In genomic region chr18:59056706-59057492, GRCh38 we compare ENCODE assay signal across 8 cellular contexts.
A peak's percentile ranks its signal among the peaks of the same experiment; 100 is the strongest.
DNase-seq lines count a peak whose midpoint lies in the region; ATAC-seq and TF ChIP-seq lines count a peak whose summit lies in the region.

No MANE protein-coding gene starts in this region.

- no peaks in the 10 kb centered on the region for H3K27me3 ChIP-seq in dorsolateral prefrontal cortex
- H3K27me3 ChIP-seq in lung (ENCODE audit: control insufficient read depth, insufficient read depth): no peaks in the 10 kb centered on the region
- no peaks in the 10 kb centered on the region for H3K27me3 ChIP-seq in aorta (ENCODE audit: control insufficient read depth in 1 of 2, insufficient read depth in 2 of 2, low read length in 1 of 2)

- H3K36me3 ChIP-seq in lung (ENCODE audit: control insufficient read depth in 2 of 2, insufficient read depth in 2 of 2, low read length in 2 of 2) (no peaks in the 10 kb centered on the region), aorta (ENCODE audit: control insufficient read depth in 1 of 2, insufficient read depth in 2 of 2, low read length in 1 of 2) (no peaks in the 10 kb centered on the region)

- H3K4me1 Mint-ChIP-seq in Calu3 (ENCODE audit: low read depth, unreplicated experiment) (peaks cover 17% of the 10 kb centered on the region), T-helper 17 cell (no peaks in the 10 kb centered on the region)

- H3K9me3 ChIP-seq in T-helper 17 cell (ENCODE audit: control insufficient read depth, low read length, poor library complexity, severe bottlenecking): no peaks in the 10 kb centered on the region
- H3K9me3 ChIP-seq in lung (ENCODE audit: control insufficient read depth in 2 of 2, insufficient read depth in 1 of 2, low read length in 1 of 2): no peaks in the 10 kb centered on the region
- no peaks in the 10 kb centered on the region for H3K9me3 ChIP-seq in aorta (ENCODE audit: control insufficient read depth, low read length)

- intact Hi-C loops in Calu3 (cut with micrococcal nuclease; ENCODE audit: unreplicated experiment): no loop called here
- intact Hi-C loops in dorsolateral prefrontal cortex (cut with DNase I): no loop called here
- intact Hi-C loops in aorta (cut with DNase I): loop anchor here (2.0 to 10.0 kb wide), 3 partner anchors 172 to 276 kb away; partner anchors contain the start of gene ZNF532 (in 1 of the 2)

- no TSS peak for BruUV-seq in Calu3 (replicated peaks; lab: Mats Ljungman, UMichigan)

- 59 to 62% methylated on average over 15 of the region's 15 CpGs for WGBS in lung, 2 donors
- WGBS in aorta, 2 donors: 72 to 75% methylated on average over 15 of the region's 15 CpGs

- H3K9me3 Mint-ChIP-seq in Calu3 (ENCODE audit: low read depth, unreplicated experiment): peaks cover 10% of the 10 kb centered on the region

- H3K27me3 Mint-ChIP-seq in Calu3 (ENCODE audit: unreplicated experiment): no peaks in the 10 kb centered on the region
- H3K27me3 Mint-ChIP-seq in T-helper 17 cell: peaks cover 37% of the 10 kb centered on the region

- H3K36me3 Mint-ChIP-seq in Calu3 (ENCODE audit: insufficient read depth, unreplicated experiment) (peaks cover 8% of the 10 kb centered on the region), T-helper 17 cell (ENCODE audit: low read depth) (peaks cover 5% of the 10 kb centered on the region)

- H3K27ac ChIP-seq in dorsolateral prefrontal cortex: peak overlapping the region in 8 of 59 donors; percentile 17 to 64 (median 36)
- H3K27ac ChIP-seq in lung (ENCODE audit: low read depth in 1 of 2, low read length in 1 of 2): no peak overlapping the region
- no peak overlapping the region for H3K27ac ChIP-seq in aorta (ENCODE audit: low read depth in 1 of 2, low read length in 2 of 2)

- peak; percentile 63 for ATAC-seq in GM21360 (IDR thresholded peaks at IDR 0.05; ENCODE audit: unreplicated experiment)
- peak; percentile 58 for ATAC-seq in T-helper 17 cell
- ATAC-seq in lung (ENCODE audit: insufficient read depth, low FRiP score): peak; percentile 82
- peak; percentile 73 for ATAC-seq in aorta (ENCODE audit: low FRiP score)

- H3K4me1 ChIP-seq in lung (ENCODE audit: control insufficient read depth in 2 of 2, insufficient read depth in 2 of 2, low read length in 2 of 2) (peaks cover 0 to 1% of the 10 kb centered on the region in 2 donors), aorta (ENCODE audit: control insufficient read depth in 1 of 2, insufficient read depth in 2 of 2, low read length in 2 of 2) (peaks cover 1 to 8% of the 10 kb centered on the region in 2 donors)

- CTCF ChIA-PET in Calu3 (lab: Charles Lee): interaction anchor here (1.0 to 1.3 kb wide), 2 partner anchors 11 to 193 kb away, joined by 3 read pairs; partner anchors contain the start of gene ZNF532

- TF ChIP-seq CTCF in Calu3 (IDR thresholded peaks at IDR 0.05; ENCODE audit: unreplicated experiment) (no peak), dorsolateral prefrontal cortex (IDR thresholded peaks at IDR 0.05 in 54 of 56, conservative IDR thresholded peaks at IDR 0.05 in 2 of 56; ENCODE audit: low read depth in 1 of 56, partially characterized antibody in 56 of 56) (peak in 54 of 56 donors; percentile 56 to 97 (median 90)), lung (IDR thresholded peaks at IDR 0.05; ENCODE audit: control extremely low read depth, extremely low read depth) (peak; percentile 39)

- DNase-seq in Calu3 (peak; percentile 59), NCI-H1092 treated with DMSO at 0.1 percent for 48 hours (lab: John Stamatoyannopoulos, UW) (peak; percentile 80), T-helper 17 cell (peak in 2 of 3 donors; percentile 27 to 59), dorsolateral prefrontal cortex (peak in 9 of 10 donors; percentile 59 to 88 (median 79)), lung (ENCODE audit: low spot score) (peak; percentile 63), aorta (peak; percentile 88 to 91)
- DNase-seq in activated effector memory CD4-positive, alpha-beta T cell treated with Interleukin-2 at 50 U/mL for 16 hours: no peak

- H3K4me3 ChIP-seq in dorsolateral prefrontal cortex (no peak overlapping the region), lung (no peak overlapping the region), aorta (ENCODE audit: low read length in 2 of 2) (no peak overlapping the region)

- H3K4me3 Mint-ChIP-seq in Calu3 (ENCODE audit: low read depth, unreplicated experiment) (no peak overlapping the region), T-helper 17 cell (no peak overlapping the region)

- H3K27ac Mint-ChIP-seq in Calu3 (ENCODE audit: unreplicated experiment): no peak overlapping the region
- no peak overlapping the region for H3K27ac Mint-ChIP-seq in T-helper 17 cell

Comparison
In these comparisons a context has a peak if more than half of its experiments do, and no peak if none do; other contexts are left out.
1. intact Hi-C loops: an anchor here in aorta (2.0 to 10.0 kb wide); none called in Calu3 and dorsolateral prefrontal cortex.